Comparison of ENCODE assay signal across 8 cellular contexts in genomic region chr5:172806897-172807672, GRCh38. TPM values are rescaled to one million over a fixed set of nuclear protein-coding genes. Genes with fewer than 3 reads are reported as not detected.
A peak's percentile ranks its signal among the peaks of the same experiment; 100 is the strongest.
DNase-seq lines count a peak whose midpoint lies in the region; ATAC-seq and TF ChIP-seq lines count a peak whose summit lies in the region.

No MANE protein-coding gene starts in this region.

- H3K36me3 Mint-ChIP-seq in activated T-helper 17 cell treated with anti-CD3 and anti-CD28 coated beads, Interleukin-2, amount 50 U/mL, for 72 hours (ENCODE audit: low read depth) = no peaks in the 10 kb centered on the region

- no peaks in the 10 kb centered on the region for H3K4me1 ChIP-seq in testis

- no peaks in the 10 kb centered on the region for H3K9me3 ChIP-seq in testis

- peaks cover 8% of the 10 kb centered on the region for H3K4me1 Mint-ChIP-seq in activated T-helper 17 cell treated with anti-CD3 and anti-CD28 coated beads, Interleukin-2, amount 50 U/mL, for 72 hours

- peak; percentile 92 for ATAC-seq in GM18517 (IDR thresholded peaks at IDR 0.05; ENCODE audit: unreplicated experiment)
- ATAC-seq in HG02885 (IDR thresholded peaks at IDR 0.05; ENCODE audit: poor library complexity, unreplicated experiment) = peak; percentile 98
- ATAC-seq in activated T-helper 17 cell treated with anti-CD3 and anti-CD28 coated beads, Interleukin-2, amount 50 U/mL, for 72 hours (replicated peaks) = peak; percentile 99

- H3K4me3 Mint-ChIP-seq in activated T-helper 17 cell treated with anti-CD3 and anti-CD28 coated beads, Interleukin-2, amount 50 U/mL, for 72 hours = peak overlapping the region; percentile 76

- H3K27ac Mint-ChIP-seq in activated T-helper 17 cell treated with anti-CD3 and anti-CD28 coated beads, Interleukin-2, amount 50 U/mL, for 72 hours = peak overlapping the region; percentile 80

- H3K27me3 Mint-ChIP-seq in activated T-helper 17 cell treated with anti-CD3 and anti-CD28 coated beads, Interleukin-2, amount 50 U/mL, for 72 hours = no peaks in the 10 kb centered on the region

- WGBS in testis, 2 donors = 56 to 63% methylated on average over 24 of the region's 24 CpGs

- no peak for TF ChIP-seq POLR2A in testis (IDR thresholded peaks at IDR 0.05)

- DNase-seq in OCI-M1 (lab: John Stamatoyannopoulos, UW) = peak; percentile 93
- DNase-seq in foreskin fibroblast = peak; percentile 87 to 91
- DNase-seq in non-pigmented ciliary epithelial cell (ENCODE audit: low read depth) = peak; percentile 65
- peak; percentile 69 for DNase-seq in testis
- DNase-seq in NCI-H1417 (lab: John Stamatoyannopoulos, UW) = no peak

- TF ChIP-seq CTCF in foreskin fibroblast (IDR thresholded peaks at IDR 0.05; ENCODE audit: low read depth, low read length) (no peak), testis (IDR thresholded peaks at IDR 0.05) (no peak)

- no peaks in the 10 kb centered on the region for H3K36me3 ChIP-seq in testis (ENCODE audit: low read depth, missing control alignments)

- peak overlapping the region in 1 of 2 donors; percentile 71 for H3K27ac ChIP-seq in testis

- H3K27me3 ChIP-seq in testis = no peaks in the 10 kb centered on the region

- H3K9me3 Mint-ChIP-seq in activated T-helper 17 cell treated with anti-CD3 and anti-CD28 coated beads, Interleukin-2, amount 50 U/mL, for 72 hours = no peaks in the 10 kb centered on the region

- intact Hi-C loops in testis (cut with DNase I; ENCODE audit: low total_unique reads) = no loop called here

- H3K4me3 ChIP-seq in foreskin fibroblast (ENCODE audit: low read depth in 1 of 2, low read length in 2 of 2) (no peak overlapping the region), testis (no peak overlapping the region)

RNA-seq across cellular contexts. Expression of gene ERGIC1, which starts 27.0 kb away (rescaled TPM):
- total RNA-seq in activated T-helper 17 cell treated with anti-CD3 and anti-CD28 coated beads, Interleukin-2, amount 50 U/mL, for 72 hours = 10 to 100 TPM; 34.0 to 35.7 TPM
- total RNA-seq in testis = 10 to 100 TPM; 89.8 to 100.0 TPM
- 94.1 TPM for polyA plus RNA-seq in testis (ENCODE audit: insufficient read depth, low read depth, low replicate concordance)

RNA-seq across cellular contexts. Expression of gene DUSP1, which starts 36.1 kb away (rescaled TPM):
- total RNA-seq in activated T-helper 17 cell treated with anti-CD3 and anti-CD28 coated beads, Interleukin-2, amount 50 U/mL, for 72 hours = 10 to 100 TPM; 18.3 to 24.6 TPM
- 100 to 1,000 TPM; 159 to 172 TPM for total RNA-seq in testis
- 86.2 TPM for polyA plus RNA-seq in testis (ENCODE audit: insufficient read depth, low read depth, low replicate concordance)

Comparison
In these comparisons a context has a peak if more than half of its experiments do, and no peak if none do; other contexts are left out.
1. DNase-seq: peak in OCI-M1 (single experiment), foreskin fibroblast (2 of 2), non-pigmented ciliary epithelial cell (single experiment) and testis (single experiment); none in NCI-H1417 (0 of 3).
2. RNA of gene DUSP1, which starts 36.1 kb away (total RNA-seq): 159 to 172 TPM in testis; 18.3 to 24.6 TPM in activated T-helper 17 cell treated with anti-CD3 and anti-CD28 coated beads, Interleukin-2, amount 50 U/mL, for 72 hours; every median in the first group is over 4 times any median in the second.
3. Peak in every context shown above with its lines, with median percentiles within 50 percentile points of each other: ATAC-seq.